9 cellular contexts compared by ENCODE assay signal in genomic region chr3:172717493-172718088, GRCh38. TPM values are rescaled to one million over a fixed set of nuclear protein-coding genes. Genes with fewer than 3 reads are reported as not detected.
DNase-seq lines count a peak whose midpoint lies in the region; ATAC-seq and TF ChIP-seq lines count a peak whose summit lies in the region.
"Had no signal": no experiment of that assay in that cellular context is flagged by ENCODE, and none has a peak within 500 bp of the region (broad histone marks: within the 10 kb centered on the region; RNA-seq: fewer than 3 reads in every experiment).

No MANE protein-coding gene starts in this region.

- H3K4me3 ChIP-seq in SU-DHL-6 (ENCODE audit: insufficient read depth, low read length, poor library complexity, severe bottlenecking) (no peak overlapping the region), liver (ENCODE audit: low read depth in 1 of 3, low read length in 3 of 3) (no peak overlapping the region)

- peak; percentile 54 for ATAC-seq in HG03442 (IDR thresholded peaks at IDR 0.05; ENCODE audit: unreplicated experiment)
- no peak for ATAC-seq in activated CD4-positive, CD25-positive, alpha-beta regulatory T cell treated with anti-CD3 and anti-CD28 coated beads, Interleukin-2, amount 50 U/mL, for 24 hours
- ATAC-seq in GM18858 (IDR thresholded peaks at IDR 0.05; ENCODE audit: unreplicated experiment): no peak

- H3K27me3 ChIP-seq in SU-DHL-6 (ENCODE audit: low read length) (no peaks in the 10 kb centered on the region), liver (ENCODE audit: control insufficient read depth in 4 of 4, insufficient read depth in 4 of 4, low read length in 3 of 4) (no peaks in the 10 kb centered on the region)

- H4K20me1 ChIP-seq in SU-DHL-6 (ENCODE audit: low read depth, low read length): no peaks in the 10 kb centered on the region

- H3K4me1 ChIP-seq in liver (ENCODE audit: control insufficient read depth in 4 of 4, insufficient read depth in 4 of 4, low read length in 3 of 4): no peaks in the 10 kb centered on the region

- H3K9ac ChIP-seq in SU-DHL-6 (ENCODE audit: low read length) (no peak overlapping the region), liver (ENCODE audit: low read depth in 1 of 2, low read length in 2 of 2) (no peak overlapping the region)

- no peaks in the 10 kb centered on the region for H3K79me2 ChIP-seq in SU-DHL-6 (ENCODE audit: insufficient read depth, low read length)

- DNase-seq in EH (ENCODE audit: low read depth) (peak; percentile 12), head of caudate nucleus (no peak)
- no peak for DNase-seq in activated CD4-positive, alpha-beta T cell treated with anti-CD3 and anti-CD28 coated beads, Interleukin-2, amount 50 U/mL, for 1 hour
- DNase-seq: mesendoderm had no signal

- intact Hi-C loops in head of caudate nucleus (cut with DNase I): no loop called here

- H2AFZ ChIP-seq in SU-DHL-6 (ENCODE audit: low read depth, low read length, severe bottlenecking): no peak overlapping the region

- H3K4me2 ChIP-seq in SU-DHL-6 (ENCODE audit: low read depth, low read length, poor library complexity, severe bottlenecking): no peak overlapping the region

- TF ChIP-seq CTCF in SU-DHL-6 (IDR thresholded peaks at IDR 0.05; ENCODE audit: insufficient read depth, low read length, poor library complexity, severe bottlenecking): peak; percentile 23
- peak; percentile 21 for TF ChIP-seq CTCF in liver (IDR thresholded peaks at IDR 0.05; ENCODE audit: low read depth, low read length, missing input control)

- no peaks in the 10 kb centered on the region for H3F3A ChIP-seq in SU-DHL-6 (ENCODE audit: insufficient read depth)

- H3K36me3 ChIP-seq in SU-DHL-6 (ENCODE audit: low read length): no peaks in the 10 kb centered on the region
- H3K36me3 ChIP-seq in liver (ENCODE audit: control insufficient read depth in 4 of 4, insufficient read depth in 3 of 4, low read depth in 1 of 4, low read length in 3 of 4): no peaks in the 10 kb centered on the region

- H3K9me2 ChIP-seq in SU-DHL-6 (replicated peaks; ENCODE audit: insufficient read depth, low read length): no peaks in the 10 kb centered on the region

- no peak overlapping the region for H3K27ac ChIP-seq in SU-DHL-6 (ENCODE audit: low read depth, low read length)
- H3K27ac ChIP-seq in liver (ENCODE audit: low read depth in 1 of 2, low read length in 2 of 2): no peak overlapping the region

- no peak for TF ChIP-seq RAD21 in liver (IDR thresholded peaks at IDR 0.05)

- H3K9me3 ChIP-seq in SU-DHL-6 (ENCODE audit: insufficient read depth, low read length) (no peaks in the 10 kb centered on the region), liver (ENCODE audit: control insufficient read depth in 4 of 4, low read length in 3 of 4) (no peaks in the 10 kb centered on the region)

- WGBS in liver: 70% methylated on average over 4 of the region's 4 CpGs

TF ChIP-seq in liver, 16 proteins besides CTCF, POLR2A, EP300 and RAD21:
- TF ChIP-seq GABPA (IDR thresholded peaks at IDR 0.05 in 1 of 2, conservative IDR thresholded peaks at IDR 0.05 in 1 of 2): no peak
- TF ChIP-seq EGR1 (IDR thresholded peaks at IDR 0.05; ENCODE audit: low read depth in 2 of 2): no peak
- no peak for TF ChIP-seq NR2F2 (IDR thresholded peaks at IDR 0.05)
- no peak for TF ChIP-seq ZBTB33 (IDR thresholded peaks at IDR 0.05)
- no peak for TF ChIP-seq HNF4G (IDR thresholded peaks at IDR 0.05)
- no peak for TF ChIP-seq SP1 (IDR thresholded peaks at IDR 0.05)
- TF ChIP-seq ATF3 (IDR thresholded peaks at IDR 0.05): no peak
- TF ChIP-seq MAX (IDR thresholded peaks at IDR 0.05): no peak
- TF ChIP-seq HNF4A (conservative IDR thresholded peaks at IDR 0.05): no peak
- TF ChIP-seq RXRA (IDR thresholded peaks at IDR 0.05): no peak
- TF ChIP-seq YY1 (IDR thresholded peaks at IDR 0.05): no peak
- TF ChIP-seq REST (IDR thresholded peaks at IDR 0.05): no peak
- TF ChIP-seq TAF1 (conservative IDR thresholded peaks at IDR 0.05): no peak
- TF ChIP-seq FOXA1 (IDR thresholded peaks at IDR 0.05): no peak
- TF ChIP-seq JUND (IDR thresholded peaks at IDR 0.05): no peak
- no peak for TF ChIP-seq FOXA2 (IDR thresholded peaks at IDR 0.05)

RNA-seq across cellular contexts. Expression of gene NCEH1, which starts 6.7 kb away (rescaled TPM):
- 10 to 100 TPM in 1 of 2 donors, 1 to 10 TPM in 1; 2.9 to 32.3 TPM for total RNA-seq in liver
- 1 to 10 TPM; 1.1 to 2.0 TPM for polyA plus RNA-seq in liver

RNA-seq across cellular contexts. Expression of gene ECT2, which starts 32.9 kb away (rescaled TPM):
- 10 to 100 TPM in 1 of 2 donors, 1 to 10 TPM in 1; 2.9 to 32.4 TPM for total RNA-seq in liver
- polyA plus RNA-seq in liver: 1 to 10 TPM; 1.5 to 2.2 TPM
